Comparison of ENCODE assay signal across 1 cellular context in the genomic region with DNA sequence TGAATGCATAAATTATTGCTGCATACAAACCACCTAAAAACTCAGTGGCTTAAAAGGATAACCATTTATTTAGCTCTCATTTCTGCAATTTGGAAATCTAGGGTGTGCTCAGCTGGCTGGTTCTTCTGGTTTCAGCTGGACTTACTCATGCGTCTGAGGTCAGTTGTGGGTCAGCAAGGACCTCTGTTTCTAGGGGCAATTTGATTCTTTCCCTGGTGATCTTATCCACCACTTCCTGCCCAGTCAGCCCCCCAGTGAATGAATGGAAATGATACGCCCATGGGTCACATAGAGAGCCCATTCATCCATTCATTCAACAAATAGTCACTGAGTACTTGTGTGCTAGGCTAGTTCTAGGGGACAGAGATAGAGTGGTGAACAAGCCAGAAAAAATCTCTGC.
TF ChIP-seq lines count a peak whose summit lies in the region.

No MANE protein-coding gene starts in this region.

TF ChIP-seq in HCT116, 20 proteins besides CTCF, POLR2A, EP300 and RAD21:
- TF ChIP-seq SIN3A (IDR thresholded peaks at IDR 0.05; ENCODE audit: low read depth) (no peak), FOSL1 (IDR thresholded peaks at IDR 0.05; ENCODE audit: low read depth) (peak; percentile 71), EGR1 (IDR thresholded peaks at IDR 0.05; ENCODE audit: low read depth) (no peak), SRF (IDR thresholded peaks at IDR 0.05; ENCODE audit: low read depth) (no peak), CEBPB (IDR thresholded peaks at IDR 0.05; ENCODE audit: low read depth) (peak; percentile 71; the same call in 1 of the 2 replicates), ATF3 (IDR thresholded peaks at IDR 0.05) (no peak), REST (IDR thresholded peaks at IDR 0.05; ENCODE audit: low read depth) (no peak), YY1 (IDR thresholded peaks at IDR 0.05; ENCODE audit: extremely low read depth, insufficient replicate concordance, low read depth, low read length) (no peak), ZFX (IDR thresholded peaks at IDR 0.05) (no peak), POLR2AphosphoS5 (IDR thresholded peaks at IDR 0.05; ENCODE audit: low read depth, low read length) (peak; percentile 54; the same call in 1 of the 2 replicates), JUND (IDR thresholded peaks at IDR 0.05) (peak; percentile 64; the same call in 1 of the 2 replicates), SP1 (IDR thresholded peaks at IDR 0.05; ENCODE audit: low read depth) (peak; percentile 94), CBX3 (IDR thresholded peaks at IDR 0.05; ENCODE audit: low read depth) (no peak)
- TF ChIP-seq, protein P1, sequence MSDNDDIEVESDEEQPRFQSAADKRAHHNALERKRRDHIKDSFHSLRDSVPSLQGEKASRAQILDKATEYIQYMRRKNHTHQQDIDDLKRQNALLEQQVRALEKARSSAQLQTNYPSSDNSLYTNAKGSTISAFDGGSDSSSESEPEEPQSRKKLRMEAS (IDR thresholded peaks at IDR 0.05) = peak; percentile 42; the same call in 1 of the 2 replicates
- TF ChIP-seq, protein P2, sequence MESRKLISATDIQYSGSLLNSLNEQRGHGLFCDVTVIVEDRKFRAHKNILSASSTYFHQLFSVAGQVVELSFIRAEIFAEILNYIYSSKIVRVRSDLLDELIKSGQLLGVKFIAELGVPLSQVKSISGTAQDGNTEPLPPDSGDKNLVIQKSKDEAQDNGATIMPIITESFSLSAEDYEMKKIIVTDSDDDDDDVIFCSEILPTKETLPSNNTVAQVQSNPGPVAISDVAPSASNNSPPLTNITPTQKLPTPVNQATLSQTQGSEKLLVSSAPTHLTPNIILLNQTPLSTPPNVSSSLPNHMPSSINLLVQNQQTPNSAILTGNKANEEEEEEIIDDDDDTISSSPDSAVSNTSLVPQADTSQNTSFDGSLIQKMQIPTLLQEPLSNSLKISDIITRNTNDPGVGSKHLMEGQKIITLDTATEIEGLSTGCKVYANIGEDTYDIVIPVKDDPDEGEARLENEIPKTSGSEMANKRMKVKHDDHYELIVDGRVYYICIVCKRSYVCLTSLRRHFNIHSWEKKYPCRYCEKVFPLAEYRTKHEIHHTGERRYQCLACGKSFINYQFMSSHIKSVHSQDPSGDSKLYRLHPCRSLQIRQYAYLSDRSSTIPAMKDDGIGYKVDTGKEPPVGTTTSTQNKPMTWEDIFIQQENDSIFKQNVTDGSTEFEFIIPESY (IDR thresholded peaks at IDR 0.05; ENCODE audit: extremely low read depth, insufficient replicate concordance, low read length) = no peak
